Comparison of ENCODE assay signal across 18 cellular contexts in genomic region chr21:32147041-32147440, GRCh38.
DNase-seq lines count a peak whose midpoint lies in the region; ATAC-seq, FAIRE-seq and TF ChIP-seq lines count a peak whose summit lies in the region.
"Had no signal": no experiment of that assay in that cellular context is flagged by ENCODE, and none has a peak within 500 bp of the region (broad histone marks: within the 10 kb centered on the region; RNA-seq: fewer than 3 reads in every experiment).

No MANE protein-coding gene starts in this region.

- peaks cover 19% of the 10 kb centered on the region for H3K4me1 Mint-ChIP-seq in glutamatergic neuron (ENCODE audit: low read depth, unreplicated experiment)
- H3K4me1 Mint-ChIP-seq: CD14-positive monocyte; CD4-positive, alpha-beta memory T cell; GM23338 had no signal

- H2BK120ac ChIP-seq in mesendoderm (ENCODE audit: low read depth, low read length): no peak overlapping the region

- WGBS in K562 (ENCODE audit: insufficient coverage, low coverage, missing lambda C conversion rate): 0% methylated on average over 2 of the region's 2 CpGs
- WGBS in mesendoderm (ENCODE audit: extremely low coverage, insufficient coverage, low lambda C conversion rate): no CpG with 5 or more reads among the region's 2 CpGs
- 34 to 80% methylated on average over 2 of the region's 2 CpGs for WGBS in esophagus squamous epithelium, 2 donors

- intact Hi-C loops in K562 (cut with micrococcal nuclease): no loop called here
- intact Hi-C loops in cardiac septum (cut with DNase I): no loop called here
- intact Hi-C loops in esophagus squamous epithelium (cut with DNase I): no loop called here

- H3K56ac ChIP-seq in mesendoderm (ENCODE audit: low read length): no peak overlapping the region

- no peaks in the 10 kb centered on the region for H3K4me1 ChIP-seq in K562 (replicated peaks in 1 of 2; ENCODE audit: control insufficient read depth in 2 of 2, insufficient read depth in 2 of 2, low read length in 2 of 2)
- no peaks in the 10 kb centered on the region for H3K4me1 ChIP-seq in mesendoderm (ENCODE audit: control insufficient read depth, low read depth, low read length)
- no peaks in the 10 kb centered on the region for H3K4me1 ChIP-seq in esophagus squamous epithelium
- H3K4me1 ChIP-seq: BLaER1 had no signal

- H3K4me2 ChIP-seq in K562 (ENCODE audit: insufficient read depth, low read length) (no peak overlapping the region), mesendoderm (ENCODE audit: low read length) (no peak overlapping the region)
- H3K4me2 ChIP-seq: BLaER1, GM23338 had no signal

- no peak overlapping the region for H3K18ac ChIP-seq in mesendoderm (ENCODE audit: low read length)

- POLR2A ChIA-PET in K562 (lab: Yijun Ruan, JAX): interaction anchor here (1.1 kb wide), 1 partner anchor 19 kb away, joined by 4 read pairs; no protein-coding TSS in a partner anchor

- H2BK5ac ChIP-seq in mesendoderm (ENCODE audit: low read length): no peak overlapping the region

- no peak for ATAC-seq in K562
- ATAC-seq: GM23338 had no signal

- H3K27ac Mint-ChIP-seq in glutamatergic neuron (ENCODE audit: unreplicated experiment): peak overlapping the region; percentile 20
- H3K27ac Mint-ChIP-seq: CD14-positive monocyte; CD4-positive, alpha-beta memory T cell; GM23338 had no signal

- H3K9me3 Mint-ChIP-seq in glutamatergic neuron (ENCODE audit: unreplicated experiment): peaks cover 4% of the 10 kb centered on the region

- H3K23ac ChIP-seq in mesendoderm (ENCODE audit: low read length): no peak overlapping the region

- H3K9me3 ChIP-seq in K562 (replicated peaks; ENCODE audit: control insufficient read depth, insufficient read depth, low read depth, low read length) (no peaks in the 10 kb centered on the region), esophagus squamous epithelium (no peaks in the 10 kb centered on the region)
- H3K9me3 ChIP-seq: BLaER1 had no signal

- no peak overlapping the region for H4K8ac ChIP-seq in mesendoderm (ENCODE audit: low read depth, low read length)

- no peak for TF ChIP-seq EP300 in K562 (IDR thresholded peaks at IDR 0.05; ENCODE audit: low read length)

- H3K27me3 ChIP-seq in K562 (ENCODE audit: control insufficient read depth in 2 of 2, insufficient read depth in 2 of 2, low read length in 2 of 2) (peaks cover 2 to 6% of the 10 kb centered on the region in 2 experiments; a peak in 3 of 5 replicates), mesendoderm (ENCODE audit: insufficient read depth, low read length, poor library complexity) (no peaks in the 10 kb centered on the region), esophagus squamous epithelium (no peaks in the 10 kb centered on the region)
- H3K27me3 ChIP-seq: BLaER1 had no signal

- H3K27ac ChIP-seq in K562 (ENCODE audit: extremely low read depth, low read depth, low read length): no peak overlapping the region
- no peak overlapping the region for H3K27ac ChIP-seq in mesendoderm (ENCODE audit: low read depth, low read length)
- no peak overlapping the region for H3K27ac ChIP-seq in esophagus squamous epithelium
- H3K27ac ChIP-seq: BLaER1 had no signal

- TF ChIP-seq RAD21 in K562 (CRISPR knock-in tag; conservative IDR thresholded peaks at IDR 0.05 in 1 of 2, IDR thresholded peaks at IDR 0.05 in 1 of 2): no peak

- H3K79me2 ChIP-seq in K562 (ENCODE audit: control insufficient read depth, insufficient read depth, low read length): no peaks in the 10 kb centered on the region
- H3K79me2 ChIP-seq in mesendoderm (ENCODE audit: control insufficient read depth, insufficient read depth, low read length): no peaks in the 10 kb centered on the region

- H2AK5ac ChIP-seq in mesendoderm (ENCODE audit: low read length): no peak overlapping the region

- H4K20me1 ChIP-seq in K562 (replicated peaks; ENCODE audit: control insufficient read depth, insufficient read depth, low read length): no peaks in the 10 kb centered on the region
- H4K20me1 ChIP-seq: BLaER1 had no signal

- no peak overlapping the region for H3K4me3 ChIP-seq in K562
- H3K4me3 ChIP-seq in mesendoderm (ENCODE audit: low read length): no peak overlapping the region
- H3K4me3 ChIP-seq in esophagus squamous epithelium: no peak overlapping the region
- H3K4me3 ChIP-seq: BLaER1, GM23338 had no signal

- H3K9me1 ChIP-seq in K562 (ENCODE audit: control insufficient read depth, insufficient read depth, low read length): no peaks in the 10 kb centered on the region

- in situ Hi-C loops in K562 (cut with MboI): no loop called here

- TF ChIP-seq POLR2A in K562 (conservative IDR thresholded peaks at IDR 0.05): no peak
- TF ChIP-seq POLR2A in esophagus squamous epithelium (IDR thresholded peaks at IDR 0.05): no peak

- no peak for FAIRE-seq in K562 (lab: Jason Lieb, UNC)
- no peak for FAIRE-seq in HTR-8/SVneo (lab: Jason Lieb, UNC)
- FAIRE-seq: H54 had no signal

- no peak overlapping the region for H3K4ac ChIP-seq in mesendoderm (ENCODE audit: low read depth, low read length)

- H2AFZ ChIP-seq in K562 (ENCODE audit: low read depth, low read length): no peak overlapping the region
- H2AFZ ChIP-seq: GM23338 had no signal

- no TSS peak for BruUV-seq in K562 (replicated peaks; lab: Mats Ljungman, UMichigan)

- H4K5ac ChIP-seq in mesendoderm (ENCODE audit: low read length): no peak overlapping the region

- no peak for TF ChIP-seq CTCF in K562 (IDR thresholded peaks at IDR 0.05 in 2 of 3, conservative IDR thresholded peaks at IDR 0.05 in 1 of 3; ENCODE audit: insufficient read depth in 2 of 3, low read depth in 1 of 3, low read length in 3 of 3)
- no peak for TF ChIP-seq CTCF in glutamatergic neuron (IDR thresholded peaks at IDR 0.05; ENCODE audit: partially characterized antibody, unreplicated experiment)
- TF ChIP-seq CTCF in esophagus squamous epithelium (IDR thresholded peaks at IDR 0.05): no peak

- H3K4me3 Mint-ChIP-seq in glutamatergic neuron (ENCODE audit: unreplicated experiment): no peak overlapping the region
- H3K4me3 Mint-ChIP-seq: CD14-positive monocyte; CD4-positive, alpha-beta memory T cell; GM23338 had no signal

- no peaks in the 10 kb centered on the region for H3K36me3 Mint-ChIP-seq in glutamatergic neuron (ENCODE audit: unreplicated experiment)
- H3K36me3 Mint-ChIP-seq: CD14-positive monocyte; CD4-positive, alpha-beta memory T cell had no signal

- no peaks in the 10 kb centered on the region for H3K79me1 ChIP-seq in mesendoderm (ENCODE audit: low read length)

- H2BK15ac ChIP-seq in mesendoderm (replicated peaks; ENCODE audit: low read depth): no peak overlapping the region

- DNase-seq in EH (ENCODE audit: low read depth): peak; percentile 13
- no peak for DNase-seq in K562 (ENCODE audit: extremely low read depth in 1 of 4, low spot score in 3 of 4)
- DNase-seq in glutamatergic neuron: no peak
- DNase-seq in mesendoderm: peak; percentile 50
- DNase-seq in cardiac septum (ENCODE audit: low spot score): no peak
- DNase-seq in HTR-8/SVneo (ENCODE audit: insufficient read length, low spot score): no peak
- DNase-seq in esophagus squamous epithelium (lab: John Stamatoyannopoulos, UW): no peak
- no peak for DNase-seq in stimulated activated CD8-positive, alpha-beta memory T cell treated with anti-CD3 and anti-CD28 coated beads, Interleukin-4, amount 100 ng/mL, for 48 hours
- DNase-seq: 8988T; CD4-positive, alpha-beta memory T cell; DMS153; DMS79; GF-D8; HCEC 1CT had no signal

- H3K9ac ChIP-seq in K562 (ENCODE audit: insufficient read depth in 1 of 2, low read depth in 2 of 2, low read length in 2 of 2): no peak overlapping the region
- no peak overlapping the region for H3K9ac ChIP-seq in mesendoderm (ENCODE audit: low read length)
- H3K9ac ChIP-seq: BLaER1 had no signal

- CTCF ChIA-PET in K562 (lab: Yijun Ruan, JAX; ENCODE audit: low intra/inter-chr PET ratio): no interaction called here

- H3K36me3 ChIP-seq in K562 (ENCODE audit: control insufficient read depth, insufficient read depth, low read length) (no peaks in the 10 kb centered on the region), mesendoderm (ENCODE audit: control insufficient read depth, insufficient read depth, low read length) (no peaks in the 10 kb centered on the region), esophagus squamous epithelium (no peaks in the 10 kb centered on the region)
- H3K36me3 ChIP-seq: BLaER1 had no signal

- no peaks in the 10 kb centered on the region for H3K27me3 Mint-ChIP-seq in glutamatergic neuron (ENCODE audit: unreplicated experiment)

TF ChIP-seq in K562, 482 proteins besides CTCF, POLR2A, EP300 and RAD21:
- TF ChIP-seq CHD2 (IDR thresholded peaks at IDR 0.05; ENCODE audit: low read depth, low read length) (no peak), ZNF316 (IDR thresholded peaks at IDR 0.05) (peak; percentile 26; the same call in 1 of the 2 replicates)

Comparison
In these comparisons a context has a peak if more than half of its experiments do, and no peak if none do; other contexts are left out.
1. DNase-seq: peak in EH (single experiment) and mesendoderm (single experiment); none in K562 (0 of 4), glutamatergic neuron (single experiment), cardiac septum (single experiment), HTR-8/SVneo (single experiment), esophagus squamous epithelium (single experiment) and stimulated activated CD8-positive, alpha-beta memory T cell treated with anti-CD3 and anti-CD28 coated beads, Interleukin-4, amount 100 ng/mL, for 48 hours (single experiment).